Comparison of ENCODE assay signal across 1 cellular context in the genomic region with DNA sequence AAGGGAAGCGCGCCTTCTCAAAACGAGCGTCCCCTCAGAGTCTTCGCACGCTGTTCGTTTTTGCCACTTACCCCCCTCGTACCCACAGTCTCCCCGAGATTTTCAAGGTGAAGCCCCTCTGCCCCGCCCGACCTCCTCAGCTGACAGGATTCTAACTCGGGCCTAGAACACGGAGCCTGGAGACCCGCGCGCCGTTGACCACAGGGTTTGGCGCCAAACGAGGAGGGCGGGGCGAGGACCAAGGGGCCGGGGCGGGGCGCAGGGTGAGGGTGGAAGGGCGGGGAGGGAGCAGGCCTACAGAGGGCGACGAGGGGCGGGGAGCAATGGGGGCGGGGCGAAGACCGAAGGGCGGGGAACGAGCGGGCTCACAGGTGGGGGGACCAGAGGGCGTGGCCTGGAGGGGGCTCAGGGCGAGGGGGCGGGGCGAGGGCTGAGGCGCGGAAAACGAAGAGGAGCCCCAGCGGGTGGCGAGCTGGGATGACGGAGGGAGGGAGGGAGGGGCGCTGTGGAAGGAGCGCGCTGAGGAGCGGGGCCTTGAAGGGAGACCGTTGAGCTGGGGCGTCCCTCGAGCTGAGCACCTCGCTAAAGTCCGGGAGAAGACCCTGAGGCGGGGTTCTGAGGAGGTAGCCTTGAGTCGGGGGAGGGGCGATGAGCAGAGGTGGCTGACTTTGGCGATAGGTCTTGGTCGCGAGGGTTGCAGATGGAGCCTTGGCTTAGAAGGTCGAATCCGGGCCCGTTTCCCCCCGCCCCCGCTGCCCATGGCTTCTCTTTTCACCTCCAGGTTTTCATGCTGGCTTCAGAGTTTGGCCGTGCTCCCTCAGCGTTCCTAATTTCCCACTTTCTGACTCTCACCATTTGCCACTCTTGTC.
TF ChIP-seq lines count a peak whose summit lies in the region.

A gene with protein sequence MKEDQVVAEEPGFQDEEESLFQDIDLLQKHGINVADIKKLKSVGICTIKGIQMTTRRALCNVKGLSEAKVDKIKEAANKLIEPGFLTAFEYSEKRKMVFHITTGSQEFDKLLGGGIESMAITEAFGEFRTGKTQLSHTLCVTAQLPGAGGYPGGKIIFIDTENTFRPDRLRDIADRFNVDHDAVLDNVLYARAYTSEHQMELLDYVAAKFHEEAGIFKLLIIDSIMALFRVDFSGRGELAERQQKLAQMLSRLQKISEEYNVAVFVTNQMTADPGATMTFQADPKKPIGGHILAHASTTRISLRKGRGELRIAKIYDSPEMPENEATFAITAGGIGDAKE (minus strand): TSS at position 212 of the 869 bp plus-strand sequence. CDS start 1,927 bp downstream, outside the sequence.

TF ChIP-seq in SK-N-SH treated with all-trans-retinoic acid at 6 μM for 48 hours, 23 proteins besides CTCF, POLR2A, EP300 and RAD21 (continued from another document):
- TF ChIP-seq ESRRG (CRISPR knock-in tag; IDR thresholded peaks at IDR 0.05) = no peak
- TF ChIP-seq, protein P1, sequence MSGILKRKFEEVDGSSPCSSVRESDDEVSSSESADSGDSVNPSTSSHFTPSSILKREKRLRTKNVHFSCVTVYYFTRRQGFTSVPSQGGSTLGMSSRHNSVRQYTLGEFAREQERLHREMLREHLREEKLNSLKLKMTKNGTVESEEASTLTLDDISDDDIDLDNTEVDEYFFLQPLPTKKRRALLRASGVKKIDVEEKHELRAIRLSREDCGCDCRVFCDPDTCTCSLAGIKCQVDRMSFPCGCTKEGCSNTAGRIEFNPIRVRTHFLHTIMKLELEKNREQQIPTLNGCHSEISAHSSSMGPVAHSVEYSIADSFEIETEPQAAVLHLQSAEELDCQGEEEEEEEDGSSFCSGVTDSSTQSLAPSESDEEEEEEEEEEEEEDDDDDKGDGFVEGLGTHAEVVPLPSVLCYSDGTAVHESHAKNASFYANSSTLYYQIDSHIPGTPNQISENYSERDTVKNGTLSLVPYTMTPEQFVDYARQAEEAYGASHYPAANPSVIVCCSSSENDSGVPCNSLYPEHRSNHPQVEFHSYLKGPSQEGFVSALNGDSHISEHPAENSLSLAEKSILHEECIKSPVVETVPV (CRISPR knock-in tag; IDR thresholded peaks at IDR 0.05) = no peak
- TF ChIP-seq ZNF565 (CRISPR knock-in tag; conservative IDR thresholded peaks at IDR 0.05; ENCODE audit: low read depth) = no peak
- TF ChIP-seq, protein P2, sequence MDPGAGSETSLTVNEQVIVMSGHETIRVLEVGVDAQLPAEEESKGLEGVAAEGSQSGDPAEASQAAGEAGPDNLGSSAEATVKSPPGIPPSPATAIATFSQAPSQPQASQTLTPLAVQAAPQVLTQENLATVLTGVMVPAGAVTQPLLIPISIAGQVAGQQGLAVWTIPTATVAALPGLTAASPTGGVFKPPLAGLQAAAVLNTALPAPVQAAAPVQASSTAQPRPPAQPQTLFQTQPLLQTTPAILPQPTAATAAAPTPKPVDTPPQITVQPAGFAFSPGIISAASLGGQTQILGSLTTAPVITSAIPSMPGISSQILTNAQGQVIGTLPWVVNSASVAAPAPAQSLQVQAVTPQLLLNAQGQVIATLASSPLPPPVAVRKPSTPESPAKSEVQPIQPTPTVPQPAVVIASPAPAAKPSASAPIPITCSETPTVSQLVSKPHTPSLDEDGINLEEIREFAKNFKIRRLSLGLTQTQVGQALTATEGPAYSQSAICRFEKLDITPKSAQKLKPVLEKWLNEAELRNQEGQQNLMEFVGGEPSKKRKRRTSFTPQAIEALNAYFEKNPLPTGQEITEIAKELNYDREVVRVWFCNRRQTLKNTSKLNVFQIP (CRISPR knock-in tag; IDR thresholded peaks at IDR 0.05; ENCODE audit: borderline replicate concordance, low read depth) = no peak
- no peak for TF ChIP-seq ZFP30 (CRISPR knock-in tag; IDR thresholded peaks at IDR 0.05)
- no peak for TF ChIP-seq GLIS3 (CRISPR knock-in tag; IDR thresholded peaks at IDR 0.05)
- no peak for TF ChIP-seq ZFP3 (CRISPR knock-in tag; IDR thresholded peaks at IDR 0.05)
- TF ChIP-seq RARB (CRISPR knock-in tag; IDR thresholded peaks at IDR 0.05) = no peak
- TF ChIP-seq ZC3H10 (CRISPR knock-in tag; IDR thresholded peaks at IDR 0.05) = no peak
- TF ChIP-seq ZNF8 (CRISPR knock-in tag; IDR thresholded peaks at IDR 0.05) = no peak
- TF ChIP-seq TCF4 (CRISPR knock-in tag; IDR thresholded peaks at IDR 0.05; ENCODE audit: borderline replicate concordance) = no peak
- TF ChIP-seq OSR1 (CRISPR knock-in tag; IDR thresholded peaks at IDR 0.05) = no peak
- no peak for TF ChIP-seq TOX (CRISPR knock-in tag; IDR thresholded peaks at IDR 0.05; ENCODE audit: borderline replicate concordance)
